Comparison of ENCODE assay signal across 8 cellular contexts in genomic region chr19:41959056-41960053, GRCh38. TPM values are rescaled to one million over a fixed set of nuclear protein-coding genes. Genes with fewer than 3 reads are reported as not detected.
DNase-seq lines count a peak whose midpoint lies in the region; ATAC-seq and TF ChIP-seq lines count a peak whose summit lies in the region.

TSS of gene RABAC1 (minus strand) at chr19:41959321. CDS start at chr19:41959292, 29 bp downstream.

- peak within 1 kb of the TSS; percentile 77 for H3K4me3 ChIP-seq in right cardiac atrium (ENCODE audit: low read length)
- H3K4me3 ChIP-seq in vagina: peak within 1 kb of the TSS; percentile 85

- H3K27me3 ChIP-seq in right cardiac atrium (ENCODE audit: control insufficient read depth, insufficient read depth): no peaks in the 10 kb centered on the region
- H3K27me3 ChIP-seq in vagina: no peaks in the 10 kb centered on the region

- H3K27ac ChIP-seq in right cardiac atrium (ENCODE audit: low read length): peak within 1 kb of the TSS; percentile 85
- H3K27ac ChIP-seq in vagina: peak within 1 kb of the TSS; percentile 93

- in situ Hi-C loops in GM13977 (cut with MboI; ENCODE audit: low pct_unique_long_range_greater_than_20kb, low sequenced_read_pairs, unreplicated experiment): no loop called here

- ATAC-seq in HG02885 (IDR thresholded peaks at IDR 0.05; ENCODE audit: poor library complexity, unreplicated experiment): peak; percentile 88
- peak; percentile 94 to 96 for ATAC-seq in right cardiac atrium

- intact Hi-C loops in T-helper 2 cell treated with Interferon-gamma antibody and Interleukin-4, amounts not matched to agents 100 ng/mL and 5 ng/mL, for 36 hours (cut with micrococcal nuclease): loop anchor here (1.0 to 2.0 kb wide), 3 partner anchors 35 to 100 kb away; partner anchors contain the start of gene ATP1A3
- intact Hi-C loops in right cardiac atrium (cut with DNase I): no loop called here
- intact Hi-C loops in vagina (cut with DNase I): loop anchor here (5.0 kb wide), 1 partner anchor 77 kb away; the partner anchor contains the start of gene ARHGEF1

- H3K9me3 ChIP-seq in right cardiac atrium (ENCODE audit: control insufficient read depth, low read length) (no peaks in the 10 kb centered on the region), vagina (no peaks in the 10 kb centered on the region)

- H3K4me1 ChIP-seq in right cardiac atrium (ENCODE audit: control insufficient read depth, insufficient read depth, low read length) (no peaks in the 10 kb centered on the region), vagina (peaks cover 14% of the 10 kb centered on the region)

- 5% methylated on average over 46 of the region's 46 CpGs for WGBS in right cardiac atrium

- H3K36me3 ChIP-seq in vagina: peaks cover 0 to 12% of the 10 kb centered on the region in 2 donors

- DNase-seq in GM13977 (ENCODE audit: low spot score): peak; percentile 96
- peak; percentile 94 for DNase-seq in NCI-H187 treated with DMSO at 0.1 percent for 48 hours (lab: John Stamatoyannopoulos, UW)
- peak; percentile 49 to 95 (median 85) for DNase-seq in anterior cingulate cortex (lab: John Stamatoyannopoulos, UW)
- peak; percentile 91 to 96 (median 94) for DNase-seq in right cardiac atrium
- DNase-seq in putamen (ENCODE audit: low spot score): peak; percentile 93
- DNase-seq in vagina (ENCODE audit: extremely low spot score in 2 of 2): no peak

- peak in 1 of 2 donors; percentile 46 for TF ChIP-seq POLR2A in vagina (IDR thresholded peaks at IDR 0.05)

- TF ChIP-seq CTCF in GM13977 (IDR thresholded peaks at IDR 0.05; ENCODE audit: extremely low read depth, insufficient read depth, missing control alignments) (peak; percentile 58), vagina (IDR thresholded peaks at IDR 0.05) (no peak)

RNA-seq across cellular contexts. Expression of gene RABAC1, which starts in this region (rescaled TPM):
- total RNA-seq in T-helper 2 cell treated with Interferon-gamma antibody and Interleukin-4, amounts not matched to agents 100 ng/mL and 5 ng/mL, for 36 hours: 63.6 and 67.5 TPM in 2 replicates
- total RNA-seq in right cardiac atrium (100 to 1,000 TPM in 1 of 4 donors, 10 to 100 TPM in 3; 79.6 to 113 (median 90.3) TPM), vagina (263 TPM)
- 140 TPM for polyA plus RNA-seq in right cardiac atrium

Comparison
In these comparisons a context has a peak if more than half of its experiments do, and no peak if none do; other contexts are left out.
1. DNase-seq: peak in GM13977 (single experiment), NCI-H187 treated with DMSO at 0.1 percent for 48 hours (single experiment), anterior cingulate cortex (58 of 58), right cardiac atrium (3 of 3) and putamen (single experiment); none in vagina (0 of 2).
2. intact Hi-C loops: an anchor here in T-helper 2 cell treated with Interferon-gamma antibody and Interleukin-4, amounts not matched to agents 100 ng/mL and 5 ng/mL, for 36 hours (1.0 to 2.0 kb wide) and vagina (5.0 kb wide); none called in right cardiac atrium.